ENCODE assay signal across 31 cellular contexts in genomic region chr9:135582966-135583685, GRCh38. TPM values are rescaled to one million over a fixed set of nuclear protein-coding genes. Genes with fewer than 3 reads are reported as not detected.
DNase-seq lines count a peak whose midpoint lies in the region; ATAC-seq, FAIRE-seq and TF ChIP-seq lines count a peak whose summit lies in the region.
"Had no signal": no experiment of that assay in that cellular context is flagged by ENCODE, and none has a peak within 500 bp of the region (broad histone marks: within the 10 kb centered on the region; RNA-seq: fewer than 3 reads in every experiment).

No MANE protein-coding gene starts in this region.

- no peaks in the 10 kb centered on the region for H3K27me3 ChIP-seq in BE2C
- H3K27me3 ChIP-seq: ascending aorta; BLaER1 treated with 17β-estradiol and CSF1 and Interleukin-3, amounts not matched to agents 10 nM and 100 nM; hepatocyte; tibial nerve had no signal

- H3K4me3 ChIP-seq in BE2C (ENCODE audit: low read depth, low read length): no peak overlapping the region
- H3K4me3 ChIP-seq: ascending aorta; BLaER1 treated with 17β-estradiol and CSF1 and Interleukin-3, amounts not matched to agents 10 nM and 100 nM; hepatocyte; mucosa of descending colon; tibial nerve had no signal

- no peak overlapping the region for H3K27ac Mint-ChIP-seq in osteocyte (ENCODE audit: unreplicated experiment)
- H3K27ac Mint-ChIP-seq: activated B cell treated with CpG ODN at 0.5 μM for 24 hours; activated CD4-positive, alpha-beta T cell treated with anti-CD3 and anti-CD28 coated beads, Interleukin-2, amount 10 ng/mL, durations not matched to agents 7 days and 5 days; activated naive CD8-positive, alpha-beta T cell treated with anti-CD3 and anti-CD28 coated beads, Interleukin-2, amount 10 ng/mL, durations not matched to agents 7 days and 5 days; nephron progenitor cell had no signal

- no peaks in the 10 kb centered on the region for H3K4me1 Mint-ChIP-seq in osteocyte (ENCODE audit: unreplicated experiment)
- H3K4me1 Mint-ChIP-seq: activated B cell treated with CpG ODN at 0.5 μM for 24 hours; activated CD4-positive, alpha-beta T cell treated with anti-CD3 and anti-CD28 coated beads, Interleukin-2, amount 10 ng/mL, durations not matched to agents 7 days and 5 days; activated naive CD8-positive, alpha-beta T cell treated with anti-CD3 and anti-CD28 coated beads, Interleukin-2, amount 10 ng/mL, durations not matched to agents 7 days and 5 days; nephron progenitor cell had no signal

- H3K36me3 ChIP-seq in BE2C: no peaks in the 10 kb centered on the region
- H3K36me3 ChIP-seq: ascending aorta; BLaER1 treated with 17β-estradiol and CSF1 and Interleukin-3, amounts not matched to agents 10 nM and 100 nM; tibial nerve had no signal

- DNase-seq in BE2C (peak; percentile 82), ELR (ENCODE audit: low read depth) (peak; percentile 20), RPMI7951 (ENCODE audit: low read depth) (peak; percentile 66), osteocyte (ENCODE audit: extremely low spot score, unreplicated experiment) (peak; percentile 76), GM12891 (ENCODE audit: insufficient read length, low spot score) (no peak)
- DNase-seq: activated B cell treated with CpG ODN at 0.5 μM for 24 hours; activated CD4-positive, alpha-beta T cell treated with anti-CD3 and anti-CD28 coated beads, Interleukin-2, amount 10 ng/mL, durations not matched to agents 7 days and 5 days; activated gamma-delta T cell treated with Interleukin-2 at 50 U/mL for 16 hours; activated naive CD8-positive, alpha-beta T cell treated with anti-CD3 and anti-CD28 coated beads, Interleukin-2, amount 10 ng/mL, durations not matched to agents 7 days and 5 days; activated T-cell treated with anti-CD3 and anti-CD28 coated beads, Interleukin-2, amount 50 U/mL, for 4 hours; DMS53; effector CD8-positive, alpha-beta T cell; GOT3; mucosa of descending colon; MV-4-11; NCI-H1436 treated with DMSO at 0.1 percent for 48 hours; NCI-H510A; nephron progenitor cell; stimulated activated CD8-positive, alpha-beta memory T cell treated with anti-CD3 and anti-CD28 coated beads, Interleukin-4, amount 100 ng/mL, for 48 hours had no signal

- H3K4me1 ChIP-seq in BE2C: peaks cover 8% of the 10 kb centered on the region; the same call in 1 of the 2 replicates
- H3K4me1 ChIP-seq: ascending aorta, parathyroid adenoma, tibial nerve had no signal

- H3K9me3 Mint-ChIP-seq in osteocyte (ENCODE audit: unreplicated experiment): no peaks in the 10 kb centered on the region
- H3K9me3 Mint-ChIP-seq: activated B cell treated with CpG ODN at 0.5 μM for 24 hours; activated CD4-positive, alpha-beta T cell treated with anti-CD3 and anti-CD28 coated beads, Interleukin-2, amount 10 ng/mL, durations not matched to agents 7 days and 5 days; activated naive CD8-positive, alpha-beta T cell treated with anti-CD3 and anti-CD28 coated beads, Interleukin-2, amount 10 ng/mL, durations not matched to agents 7 days and 5 days; activated T-cell treated with anti-CD3 and anti-CD28 coated beads, Interleukin-2, amount 50 U/mL, for 4 hours had no signal

- no peak overlapping the region for H3K4me3 Mint-ChIP-seq in osteocyte (ENCODE audit: unreplicated experiment)
- H3K4me3 Mint-ChIP-seq: activated B cell treated with CpG ODN at 0.5 μM for 24 hours; activated CD4-positive, alpha-beta T cell treated with anti-CD3 and anti-CD28 coated beads, Interleukin-2, amount 10 ng/mL, durations not matched to agents 7 days and 5 days; activated naive CD8-positive, alpha-beta T cell treated with anti-CD3 and anti-CD28 coated beads, Interleukin-2, amount 10 ng/mL, durations not matched to agents 7 days and 5 days; activated T-cell treated with anti-CD3 and anti-CD28 coated beads, Interleukin-2, amount 50 U/mL, for 4 hours; nephron progenitor cell had no signal

- H3K36me3 Mint-ChIP-seq in osteocyte (ENCODE audit: unreplicated experiment): no peaks in the 10 kb centered on the region
- H3K36me3 Mint-ChIP-seq: activated naive CD8-positive, alpha-beta T cell treated with anti-CD3 and anti-CD28 coated beads, Interleukin-2, amount 10 ng/mL, durations not matched to agents 7 days and 5 days had no signal

- TF ChIP-seq POLR2A in GM12891 (IDR thresholded peaks at IDR 0.05; ENCODE audit: low read depth, low read length): no peak

- H3K27me3 Mint-ChIP-seq in osteocyte (ENCODE audit: unreplicated experiment): peaks cover 2% of the 10 kb centered on the region
- H3K27me3 Mint-ChIP-seq: activated CD4-positive, alpha-beta T cell treated with anti-CD3 and anti-CD28 coated beads, Interleukin-2, amount 10 ng/mL, durations not matched to agents 7 days and 5 days; activated naive CD8-positive, alpha-beta T cell treated with anti-CD3 and anti-CD28 coated beads, Interleukin-2, amount 10 ng/mL, durations not matched to agents 7 days and 5 days had no signal

- no peaks in the 10 kb centered on the region for H3K9me3 ChIP-seq in BE2C
- H3K9me3 ChIP-seq: ascending aorta; BLaER1 treated with 17β-estradiol and CSF1 and Interleukin-3, amounts not matched to agents 10 nM and 100 nM; mucosa of descending colon; tibial nerve had no signal

- ATAC-seq in GM21390 (IDR thresholded peaks at IDR 0.05; ENCODE audit: unreplicated experiment): no peak
- ATAC-seq in GM18858 (IDR thresholded peaks at IDR 0.05; ENCODE audit: unreplicated experiment): no peak
- ATAC-seq in HG02763 (IDR thresholded peaks at IDR 0.05; ENCODE audit: unreplicated experiment): no peak
- ATAC-seq: activated T-cell treated with anti-CD3 and anti-CD28 coated beads, Interleukin-2, amount 50 U/mL, for 4 hours; mucosa of descending colon had no signal

- no peak for FAIRE-seq in GM12891 (lab: Jason Lieb, UNC)

- no peak for TF ChIP-seq CTCF in BE2C (IDR thresholded peaks at IDR 0.05; ENCODE audit: low read depth, low read length)
- TF ChIP-seq CTCF in osteocyte (IDR thresholded peaks at IDR 0.05): no peak

TF ChIP-seq in GM12891, 5 proteins besides CTCF, POLR2A, EP300 and RAD21:
- TF ChIP-seq SPI1 (IDR thresholded peaks at IDR 0.05; ENCODE audit: low read depth, low read length) (no peak), PAX5 (IDR thresholded peaks at IDR 0.05; ENCODE audit: insufficient read depth, low read length, severe bottlenecking) (no peak), POU2F2 (IDR thresholded peaks at IDR 0.05; ENCODE audit: low read depth, low read length) (no peak), TAF1 (IDR thresholded peaks at IDR 0.05; ENCODE audit: low read depth, low read length) (no peak)
TF ChIP-seq in GM12891: peak in this region for 0.

RNA-seq across cellular contexts. Expression of gene PAEP, which starts 21.6 kb away (rescaled TPM):
- polyA plus RNA-seq in BE2C (2012; ENCODE audit: insufficient read depth, insufficient read length, low read depth): not detected
- 0.39 TPM in 1 of 2 replicates, not detected in the other for total RNA-seq in RPMI7951 (2014; rRNA removed; shearing (Covaris generic))
- not detected in 2 replicates for total RNA-seq in osteocyte
- not detected for polyA plus RNA-seq in GM12891 (2012; ENCODE audit: low read depth, missing spikeins)
- total RNA-seq: activated B cell treated with CpG ODN at 0.5 μM for 24 hours; activated CD4-positive, alpha-beta T cell treated with anti-CD3 and anti-CD28 coated beads, Interleukin-2, amount 10 ng/mL, durations not matched to agents 7 days and 5 days; activated naive CD8-positive, alpha-beta T cell treated with anti-CD3 and anti-CD28 coated beads, Interleukin-2, amount 10 ng/mL, durations not matched to agents 7 days and 5 days; activated T-cell treated with anti-CD3 and anti-CD28 coated beads, Interleukin-2, amount 50 U/mL, for 4 hours; ascending aorta; hepatocyte; lung microvascular endothelial cell; mucosa of descending colon; OCI-LY7; T-helper 1 cell treated with Interleukin-12 subunit alpha and Interleukin-12 subunit beta and Interleukin-4 antibody, amounts not matched to agents 30 ng/mL and 1 ng/mL, for 36 hours; tibial nerve had no signal
- polyA plus RNA-seq: AG04450, hepatocyte had no signal

RNA-seq across cellular contexts. Expression of gene OBP2A, which starts 37.2 kb away (rescaled TPM):
- polyA plus RNA-seq in BE2C (2012; ENCODE audit: insufficient read depth, insufficient read length, low read depth): not detected
- not detected in 2 replicates for total RNA-seq in RPMI7951 (2014; rRNA removed; shearing (Covaris generic))
- not detected in 2 replicates for total RNA-seq in osteocyte
- polyA plus RNA-seq in GM12891 (2012; ENCODE audit: low read depth, missing spikeins): not detected
- total RNA-seq: activated B cell treated with CpG ODN at 0.5 μM for 24 hours; activated CD4-positive, alpha-beta T cell treated with anti-CD3 and anti-CD28 coated beads, Interleukin-2, amount 10 ng/mL, durations not matched to agents 7 days and 5 days; activated naive CD8-positive, alpha-beta T cell treated with anti-CD3 and anti-CD28 coated beads, Interleukin-2, amount 10 ng/mL, durations not matched to agents 7 days and 5 days; activated T-cell treated with anti-CD3 and anti-CD28 coated beads, Interleukin-2, amount 50 U/mL, for 4 hours; ascending aorta; hepatocyte; lung microvascular endothelial cell; mucosa of descending colon; OCI-LY7; T-helper 1 cell treated with Interleukin-12 subunit alpha and Interleukin-12 subunit beta and Interleukin-4 antibody, amounts not matched to agents 30 ng/mL and 1 ng/mL, for 36 hours; tibial nerve had no signal
- polyA plus RNA-seq: AG04450, hepatocyte had no signal

RNA-seq across cellular contexts. Expression of gene GLT6D1, which starts 56.2 kb away (rescaled TPM):
- polyA plus RNA-seq in BE2C (2012; ENCODE audit: insufficient read depth, insufficient read length, low read depth): not detected
- total RNA-seq in RPMI7951 (2014; rRNA removed; shearing (Covaris generic)): not detected in 2 replicates
- total RNA-seq in osteocyte: not detected in 2 replicates
- polyA plus RNA-seq in GM12891 (2012; ENCODE audit: low read depth, missing spikeins): not detected
- total RNA-seq: activated B cell treated with CpG ODN at 0.5 μM for 24 hours; activated CD4-positive, alpha-beta T cell treated with anti-CD3 and anti-CD28 coated beads, Interleukin-2, amount 10 ng/mL, durations not matched to agents 7 days and 5 days; activated naive CD8-positive, alpha-beta T cell treated with anti-CD3 and anti-CD28 coated beads, Interleukin-2, amount 10 ng/mL, durations not matched to agents 7 days and 5 days; activated T-cell treated with anti-CD3 and anti-CD28 coated beads, Interleukin-2, amount 50 U/mL, for 4 hours; ascending aorta; lung microvascular endothelial cell; mucosa of descending colon; OCI-LY7; T-helper 1 cell treated with Interleukin-12 subunit alpha and Interleukin-12 subunit beta and Interleukin-4 antibody, amounts not matched to agents 30 ng/mL and 1 ng/mL, for 36 hours; tibial nerve had no signal
- polyA plus RNA-seq: AG04450, hepatocyte had no signal
